In the genomic region with DNA sequence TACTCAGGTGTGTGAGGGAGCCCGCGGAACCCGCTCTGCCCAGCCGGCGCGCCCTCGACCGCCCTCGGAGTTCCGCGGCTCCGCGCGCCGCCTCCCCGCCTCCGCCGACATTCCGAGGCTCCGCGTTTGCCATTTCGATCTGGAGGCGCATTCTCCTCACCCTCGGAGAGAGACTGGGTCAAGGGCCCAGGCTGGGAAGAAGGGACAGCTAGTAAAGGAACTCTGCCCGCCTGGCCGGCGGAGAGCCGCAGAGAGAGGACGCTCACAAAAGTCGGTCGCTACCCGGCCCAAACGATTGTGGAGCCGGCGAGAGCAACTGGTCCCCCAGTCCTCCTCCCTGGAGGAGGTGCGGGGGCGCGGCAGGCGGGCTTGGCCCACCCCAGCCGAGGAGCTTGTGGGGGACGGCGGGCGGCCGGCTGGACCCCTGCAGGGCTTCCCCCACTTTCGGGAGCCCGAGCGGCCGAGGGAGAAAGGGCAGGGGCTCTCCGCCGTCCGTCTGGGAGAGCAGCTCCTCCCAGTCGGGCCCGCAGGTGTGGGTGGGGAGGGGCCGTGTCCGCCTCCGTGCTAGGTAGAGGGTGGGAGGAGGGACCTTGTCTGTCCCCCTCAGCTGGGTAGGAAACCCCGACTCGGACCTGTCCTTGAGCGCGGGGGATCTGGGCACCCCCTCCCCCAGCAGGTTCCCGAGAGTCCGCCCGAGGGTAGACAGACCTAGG, we compare ENCODE assay signal across 8 cellular contexts.
A peak's percentile ranks its signal among the peaks of the same experiment; 100 is the strongest.
DNase-seq lines count a peak whose midpoint lies in the region; FAIRE-seq and TF ChIP-seq lines count a peak whose summit lies in the region.

No MANE protein-coding gene starts in this region.

- H3K4me1 ChIP-seq in SK-N-SH (ENCODE audit: control insufficient read depth in 1 of 2, insufficient read depth in 2 of 2, low read depth in 1 of 2, low read length in 1 of 2): peaks cover 6 to 11% of the 10 kb centered on the region in 2 experiments; a peak in 2 of 4 replicates
- H3K4me1 ChIP-seq in esophagus squamous epithelium: peaks cover 19 to 28% (median 22%) of the 10 kb centered on the region in 3 donors
- no peaks in the 10 kb centered on the region for H3K4me1 ChIP-seq in small intestine (ENCODE audit: control insufficient read depth in 2 of 2, insufficient read depth in 1 of 2, low read depth in 1 of 2, low read length in 1 of 2)

- H4K20me1 ChIP-seq in SK-N-SH (ENCODE audit: insufficient read depth): no peaks in the 10 kb centered on the region

- peak overlapping the region; percentile 60; the same call in 1 of the 2 replicates for H3K9ac ChIP-seq in SK-N-SH

- peaks cover 58% of the 10 kb centered on the region for H3K27me3 Mint-ChIP-seq in activated CD4-positive, alpha-beta T cell treated with anti-CD3 and anti-CD28 coated beads, Interleukin-2, amount 10 ng/mL, durations not matched to agents 7 days and 5 days
- peaks cover 80% of the 10 kb centered on the region for H3K27me3 Mint-ChIP-seq in osteocyte (ENCODE audit: unreplicated experiment)

- peaks cover 22% of the 10 kb centered on the region for H3F3A ChIP-seq in SK-N-SH (replicated peaks; ENCODE audit: insufficient read depth)

- no peaks in the 10 kb centered on the region for H3K79me2 ChIP-seq in SK-N-SH (ENCODE audit: insufficient read depth)

- peak overlapping the region; percentile 27 for H3K4me3 Mint-ChIP-seq in activated CD4-positive, alpha-beta T cell treated with anti-CD3 and anti-CD28 coated beads, Interleukin-2, amount 10 ng/mL, durations not matched to agents 7 days and 5 days
- peak overlapping the region; percentile 75 for H3K4me3 Mint-ChIP-seq in osteocyte (ENCODE audit: unreplicated experiment)

- intact Hi-C loops in esophagus squamous epithelium (cut with DNase I): no loop called here

- TF ChIP-seq POLR2A in esophagus squamous epithelium (IDR thresholded peaks at IDR 0.05): no peak

- peaks cover 14% of the 10 kb centered on the region for H3K4me1 Mint-ChIP-seq in activated CD4-positive, alpha-beta T cell treated with anti-CD3 and anti-CD28 coated beads, Interleukin-2, amount 10 ng/mL, durations not matched to agents 7 days and 5 days
- H3K4me1 Mint-ChIP-seq in osteocyte (ENCODE audit: unreplicated experiment): peaks cover 16% of the 10 kb centered on the region

- H3K4me2 ChIP-seq in SK-N-SH: peak overlapping the region; percentile 99

- H3K9me3 ChIP-seq in SK-N-SH (no peaks in the 10 kb centered on the region), esophagus squamous epithelium (no peaks in the 10 kb centered on the region), small intestine (ENCODE audit: control insufficient read depth, low read depth) (no peaks in the 10 kb centered on the region)

- 29% methylated on average over 54 of the region's 63 CpGs for WGBS in SK-N-SH (ENCODE audit: low lambda C conversion rate)
- 3% methylated on average over 13 of the region's 63 CpGs; no CpG with 5 or more reads in 1 of the 2 donors for WGBS in esophagus squamous epithelium, 2 donors
- WGBS in small intestine, 3 donors: 1% methylated on average over 45 to 63 of the region's 63 CpGs

- H3K27ac ChIP-seq in SK-N-SH (ENCODE audit: low read depth in 2 of 2, low read length in 1 of 2) (no peak overlapping the region; a peak in 1 of 4 replicates), esophagus squamous epithelium (no peak overlapping the region), small intestine (ENCODE audit: low read depth in 1 of 2, low read length in 1 of 2) (no peak overlapping the region)

- TF ChIP-seq CTCF in SK-N-SH (IDR thresholded peaks at IDR 0.05) (no peak), esophagus squamous epithelium (IDR thresholded peaks at IDR 0.05) (no peak), osteocyte (IDR thresholded peaks at IDR 0.05) (no peak)

- peaks cover 2% of the 10 kb centered on the region for H3K36me3 Mint-ChIP-seq in activated CD4-positive, alpha-beta T cell treated with anti-CD3 and anti-CD28 coated beads, Interleukin-2, amount 10 ng/mL, durations not matched to agents 7 days and 5 days (ENCODE audit: low read depth)
- no peaks in the 10 kb centered on the region for H3K36me3 Mint-ChIP-seq in osteocyte (ENCODE audit: unreplicated experiment)

- H3K4me3 ChIP-seq in SK-N-SH (ENCODE audit: low read depth in 2 of 2, low read length in 1 of 2) (peak overlapping the region; percentile 63 to 68), esophagus squamous epithelium (peak overlapping the region; percentile 20 to 67 (median 43)), small intestine (ENCODE audit: low read depth in 1 of 2, low read length in 2 of 2) (peak overlapping the region in 1 of 2 donors; percentile 42)

- H3K9me2 ChIP-seq in SK-N-SH: no peaks in the 10 kb centered on the region

- TF ChIP-seq RAD21 in SK-N-SH (IDR thresholded peaks at IDR 0.05; ENCODE audit: low read length): no peak

- H3K9me3 Mint-ChIP-seq in activated CD4-positive, alpha-beta T cell treated with anti-CD3 and anti-CD28 coated beads, Interleukin-2, amount 10 ng/mL, durations not matched to agents 7 days and 5 days: no peaks in the 10 kb centered on the region
- no peaks in the 10 kb centered on the region for H3K9me3 Mint-ChIP-seq in osteocyte (ENCODE audit: unreplicated experiment)

- H3K27me3 ChIP-seq in SK-N-SH (ENCODE audit: insufficient read depth) (no peaks in the 10 kb centered on the region; the same call in 1 of the 2 replicates), esophagus squamous epithelium (peaks cover 20 to 100% (median 31%) of the 10 kb centered on the region in 4 donors), small intestine (ENCODE audit: control insufficient read depth in 2 of 2, insufficient read depth in 2 of 2, low read length in 2 of 2) (peaks cover 14 to 48% of the 10 kb centered on the region in 2 donors)

- no peak for DNase-seq in activated CD4-positive, alpha-beta T cell treated with anti-CD3 and anti-CD28 coated beads, Interleukin-2, amount 10 ng/mL, durations not matched to agents 7 days and 5 days
- DNase-seq in activated CD4-positive, alpha-beta T cell treated with anti-CD3 and anti-CD28 coated beads, Interleukin-2, amount 50 U/mL, for 1 hour: no peak
- peak; percentile 85 for DNase-seq in SK-N-SH
- DNase-seq in esophagus squamous epithelium (lab: John Stamatoyannopoulos, UW): no peak
- no peak for DNase-seq in osteocyte (ENCODE audit: extremely low spot score, unreplicated experiment)
- DNase-seq in middle frontal gyrus (ENCODE audit: extremely low spot score, low spot score): no peak
- no peak for DNase-seq in GOT3 (lab: John Stamatoyannopoulos, UW)
- no peak for DNase-seq in small intestine

- FAIRE-seq in small intestine (lab: Jason Lieb, UNC): no peak

- CTCF ChIA-PET in activated CD4-positive, alpha-beta T cell treated with anti-CD3 and anti-CD28 coated beads, Interleukin-2, amount 10 ng/mL, durations not matched to agents 7 days and 5 days (lab: Charles Lee): interaction anchor here (1.3 kb wide), 1 partner anchor 31 kb away, joined by 5 read pairs; no protein-coding TSS in a partner anchor
- CTCF ChIA-PET in SK-N-SH (lab: Yijun Ruan, JAX): interaction anchor here (0.6 to 22.8 kb wide), 8 partner anchors 14 to 49 kb away, joined by 3 to 175 read pairs (median 4); no protein-coding TSS in a partner anchor

- peak overlapping the region; percentile 90 for H2AFZ ChIP-seq in SK-N-SH (ENCODE audit: low read depth)

- H3K36me3 ChIP-seq in SK-N-SH (replicated peaks in 1 of 2; ENCODE audit: control insufficient read depth in 1 of 2, insufficient read depth in 2 of 2, low read length in 1 of 2) (no peaks in the 10 kb centered on the region), esophagus squamous epithelium (no peaks in the 10 kb centered on the region), small intestine (ENCODE audit: control insufficient read depth in 2 of 2, insufficient read depth in 2 of 2, low read length in 2 of 2) (no peaks in the 10 kb centered on the region)

- no peak overlapping the region for H3K27ac Mint-ChIP-seq in activated CD4-positive, alpha-beta T cell treated with anti-CD3 and anti-CD28 coated beads, Interleukin-2, amount 10 ng/mL, durations not matched to agents 7 days and 5 days
- H3K27ac Mint-ChIP-seq in osteocyte (ENCODE audit: unreplicated experiment): no peak overlapping the region

- POLR2A ChIA-PET in activated CD4-positive, alpha-beta T cell treated with anti-CD3 and anti-CD28 coated beads, Interleukin-2, amount 10 ng/mL, durations not matched to agents 7 days and 5 days (lab: Charles Lee): no interaction called here
- POLR2A ChIA-PET in SK-N-SH (lab: Yijun Ruan, JAX): interaction anchor here (0.6 to 1.3 kb wide), 2 partner anchors 56 to 149 kb away, joined by 3 read pairs; no protein-coding TSS in a partner anchor

- no peak for TF ChIP-seq EP300 in SK-N-SH (IDR thresholded peaks at IDR 0.05; ENCODE audit: borderline replicate concordance in 1 of 2, low read depth in 1 of 2, low read length in 1 of 2)

TF ChIP-seq in SK-N-SH, 30 proteins besides CTCF, POLR2A, EP300 and RAD21:
- TF ChIP-seq SMC3 (IDR thresholded peaks at IDR 0.05; ENCODE audit: low read depth, low read length) (no peak), POLR2AphosphoS5 (IDR thresholded peaks at IDR 0.05; ENCODE audit: low read depth, low read length) (no peak), EZH2phosphoT487 (IDR thresholded peaks at IDR 0.05; ENCODE audit: borderline replicate concordance, low read depth) (no peak), SIN3A (IDR thresholded peaks at IDR 0.05; ENCODE audit: borderline replicate concordance, low read depth, low read length) (no peak), RFX5 (IDR thresholded peaks at IDR 0.05; ENCODE audit: low read length) (no peak), FOXM1 (IDR thresholded peaks at IDR 0.05; ENCODE audit: low read depth) (no peak), FOSL2 (IDR thresholded peaks at IDR 0.05; ENCODE audit: borderline replicate concordance, low read depth) (no peak), CHD2 (IDR thresholded peaks at IDR 0.05; ENCODE audit: low read length, partially characterized antibody) (no peak), RCOR1 (IDR thresholded peaks at IDR 0.05; ENCODE audit: low read length) (no peak), GATA2 (CRISPR knock-in tag; IDR thresholded peaks at IDR 0.05) (no peak), TCF12 (IDR thresholded peaks at IDR 0.05) (no peak)
- TF ChIP-seq, protein P1, sequence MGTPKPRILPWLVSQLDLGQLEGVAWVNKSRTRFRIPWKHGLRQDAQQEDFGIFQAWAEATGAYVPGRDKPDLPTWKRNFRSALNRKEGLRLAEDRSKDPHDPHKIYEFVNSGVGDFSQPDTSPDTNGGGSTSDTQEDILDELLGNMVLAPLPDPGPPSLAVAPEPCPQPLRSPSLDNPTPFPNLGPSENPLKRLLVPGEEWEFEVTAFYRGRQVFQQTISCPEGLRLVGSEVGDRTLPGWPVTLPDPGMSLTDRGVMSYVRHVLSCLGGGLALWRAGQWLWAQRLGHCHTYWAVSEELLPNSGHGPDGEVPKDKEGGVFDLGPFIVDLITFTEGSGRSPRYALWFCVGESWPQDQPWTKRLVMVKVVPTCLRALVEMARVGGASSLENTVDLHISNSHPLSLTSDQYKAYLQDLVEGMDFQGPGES (IDR thresholded peaks at IDR 0.05; ENCODE audit: low read depth, low read length): no peak
